Comparison of ENCODE assay signal across 11 cellular contexts in the genomic region with DNA sequence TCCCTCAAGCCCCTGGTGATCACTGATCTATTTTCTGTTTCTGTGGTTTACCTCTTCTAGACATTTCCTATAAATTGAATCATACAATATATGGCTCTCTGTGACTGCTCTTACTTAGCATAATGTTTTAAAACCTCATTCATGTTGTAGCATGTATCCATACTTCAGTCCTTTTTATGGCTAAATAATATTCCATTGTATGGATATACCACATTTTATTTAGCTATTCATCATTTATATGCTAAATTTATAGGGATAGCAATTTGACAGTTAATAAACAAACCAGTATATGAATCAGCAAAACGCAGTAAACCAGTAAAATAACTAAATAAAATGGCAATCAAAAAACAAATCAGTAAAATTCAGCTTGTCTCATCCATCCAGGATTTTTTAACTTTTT.
"Had no signal": no experiment of that assay in that cellular context is flagged by ENCODE, and none has a peak within 500 bp of the region (broad histone marks: within the 10 kb centered on the region; RNA-seq: fewer than 3 reads in every experiment).

No MANE protein-coding gene starts in this region.

- H3K4me1 Mint-ChIP-seq: GM23338, H9 had no signal

- H3K36me3 ChIP-seq: HAP-1 had no signal

- H3K9ac ChIP-seq: GM23248 had no signal

- FAIRE-seq: H1, H54 had no signal

- H3K27ac ChIP-seq: GM23248 had no signal

- H3K4me3 ChIP-seq: GM23248, GM23338, HAP-1 had no signal

- H2AFZ ChIP-seq: GM23248, GM23338 had no signal

- H3K9me3 ChIP-seq: HAP-1 had no signal

- DNase-seq: GM23248, GOT3, H7, H9, HCEC 1CT, HFFc6 had no signal

- H3K4me1 ChIP-seq: HAP-1 had no signal

- H3K4me2 ChIP-seq: GM23338 had no signal

- ATAC-seq: GM23338, HCT116 had no signal

- H3K4me3 Mint-ChIP-seq: GM23338, H9, HFFc6 had no signal

- H3K27ac Mint-ChIP-seq: GM23338, H9, HFFc6 had no signal
